ENCODE assay signal across 22 cellular contexts in genomic region chr5:1796371-1797108, GRCh38. TPM values are rescaled to one million over a fixed set of nuclear protein-coding genes. Genes with fewer than 3 reads are reported as not detected.
DNase-seq lines count a peak whose midpoint lies in the region; ATAC-seq lines count a peak whose summit lies in the region.
"Had no signal": no experiment of that assay in that cellular context is flagged by ENCODE, and none has a peak within 500 bp of the region (broad histone marks: within the 10 kb centered on the region; RNA-seq: fewer than 3 reads in every experiment).

No MANE protein-coding gene starts in this region.

- H3K27ac ChIP-seq in BLaER1 treated with 17β-estradiol and CSF1 and Interleukin-3, amounts not matched to agents 10 nM and 100 nM = peak overlapping the region in 1 of 11 experiments; percentile 7; a peak in 1 of 22 replicates
- H3K27ac ChIP-seq: breast epithelium, upper lobe of left lung had no signal

- no peak overlapping the region for H3K4me3 Mint-ChIP-seq in activated CD4-positive, alpha-beta T cell treated with anti-CD3 and anti-CD28 coated beads, Interleukin-2, amount 10 ng/mL, durations not matched to agents 7 days and 5 days
- peak overlapping the region; percentile 54 for H3K4me3 Mint-ChIP-seq in activated T-helper 1 cell treated with anti-CD3 and anti-CD28 coated beads, Interleukin-12 subunit alpha, Interleukin-12 subunit beta, Interleukin-2, Interleukin-4 antibody, amounts not matched to agents 30 ng/mL and 10 ng/mL and 1 ng/mL, durations not matched to agents 14 hours and 24 hours and 36 hours
- no peak overlapping the region for H3K4me3 Mint-ChIP-seq in natural killer cell treated with Interleukin-12 subunit alpha and Interleukin-12 subunit beta and Interleukin-15 and Interleukin-18, amount 100 ng/mL, for 72 hours

- H3K9ac ChIP-seq in BLaER1 treated with 17β-estradiol and CSF1 and Interleukin-3, amounts not matched to agents 10 nM and 100 nM = peak overlapping the region in 5 of 11 experiments; percentile 33 to 97 (median 54); a peak in 9 of 22 replicates

- H3K36me3 Mint-ChIP-seq in activated CD4-positive, alpha-beta T cell treated with anti-CD3 and anti-CD28 coated beads, Interleukin-2, amount 10 ng/mL, durations not matched to agents 7 days and 5 days (ENCODE audit: low read depth) = peaks cover 28% of the 10 kb centered on the region
- peaks cover 35% of the 10 kb centered on the region for H3K36me3 Mint-ChIP-seq in activated T-helper 1 cell treated with anti-CD3 and anti-CD28 coated beads, Interleukin-12 subunit alpha, Interleukin-12 subunit beta, Interleukin-2, Interleukin-4 antibody, amounts not matched to agents 30 ng/mL and 10 ng/mL and 1 ng/mL, durations not matched to agents 14 hours and 24 hours and 36 hours (ENCODE audit: low read depth)
- no peaks in the 10 kb centered on the region for H3K36me3 Mint-ChIP-seq in natural killer cell treated with Interleukin-12 subunit alpha and Interleukin-12 subunit beta and Interleukin-15 and Interleukin-18, amount 100 ng/mL, for 72 hours

- peak overlapping the region; percentile 68 for H3K27ac Mint-ChIP-seq in activated CD4-positive, alpha-beta T cell treated with anti-CD3 and anti-CD28 coated beads, Interleukin-2, amount 10 ng/mL, durations not matched to agents 7 days and 5 days
- H3K27ac Mint-ChIP-seq in activated T-helper 1 cell treated with anti-CD3 and anti-CD28 coated beads, Interleukin-12 subunit alpha, Interleukin-12 subunit beta, Interleukin-2, Interleukin-4 antibody, amounts not matched to agents 30 ng/mL and 10 ng/mL and 1 ng/mL, durations not matched to agents 14 hours and 24 hours and 36 hours = peak overlapping the region; percentile 70
- H3K27ac Mint-ChIP-seq in natural killer cell treated with Interleukin-12 subunit alpha and Interleukin-12 subunit beta and Interleukin-15 and Interleukin-18, amount 100 ng/mL, for 72 hours = no peak overlapping the region
- H3K27ac Mint-ChIP-seq: activated CD4-positive, alpha-beta T cell treated with anti-CD3 and anti-CD28 coated beads for 36 hours had no signal

- CTCF ChIA-PET in activated CD4-positive, alpha-beta T cell treated with anti-CD3 and anti-CD28 coated beads, Interleukin-2, amount 10 ng/mL, durations not matched to agents 7 days and 5 days (lab: Charles Lee) = no interaction called here

- peaks cover 2% of the 10 kb centered on the region for H3K9me3 Mint-ChIP-seq in activated CD4-positive, alpha-beta T cell treated with anti-CD3 and anti-CD28 coated beads, Interleukin-2, amount 10 ng/mL, durations not matched to agents 7 days and 5 days
- H3K9me3 Mint-ChIP-seq in activated T-helper 1 cell treated with anti-CD3 and anti-CD28 coated beads, Interleukin-12 subunit alpha, Interleukin-12 subunit beta, Interleukin-2, Interleukin-4 antibody, amounts not matched to agents 30 ng/mL and 10 ng/mL and 1 ng/mL, durations not matched to agents 14 hours and 24 hours and 36 hours = no peaks in the 10 kb centered on the region
- peaks cover 4% of the 10 kb centered on the region for H3K9me3 Mint-ChIP-seq in natural killer cell treated with Interleukin-12 subunit alpha and Interleukin-12 subunit beta and Interleukin-15 and Interleukin-18, amount 100 ng/mL, for 72 hours

- no peaks in the 10 kb centered on the region for H3K9me3 ChIP-seq in BLaER1 treated with 17β-estradiol and CSF1 and Interleukin-3, amounts not matched to agents 10 nM and 100 nM (replicated peaks in 1 of 11)
- H3K9me3 ChIP-seq: breast epithelium, upper lobe of left lung had no signal

- no peak for ATAC-seq in natural killer cell treated with Interleukin-12 subunit alpha and Interleukin-12 subunit beta and Interleukin-15 and Interleukin-18, amount 100 ng/mL, for 72 hours
- no peak for ATAC-seq in GM21737 (IDR thresholded peaks at IDR 0.05; ENCODE audit: unreplicated experiment)
- ATAC-seq in HG03571 (IDR thresholded peaks at IDR 0.05; ENCODE audit: unreplicated experiment) = no peak
- ATAC-seq: activated CD4-positive, alpha-beta T cell treated with anti-CD3 and anti-CD28 coated beads for 36 hours had no signal

- H3K36me3 ChIP-seq in BLaER1 treated with 17β-estradiol and CSF1 and Interleukin-3, amounts not matched to agents 10 nM and 100 nM = peaks cover 17 to 32% (median 28%) of the 10 kb centered on the region in 11 experiments
- H3K36me3 ChIP-seq: breast epithelium had no signal

- H3K4me2 ChIP-seq in BLaER1 treated with 17β-estradiol and CSF1 and Interleukin-3, amounts not matched to agents 10 nM and 100 nM = peak overlapping the region; percentile 83 to 100 (median 97); a peak in 18 of 22 replicates

- intact Hi-C loops in activated T-helper 1 cell treated with anti-CD3 and anti-CD28 coated beads, Interleukin-12 subunit alpha, Interleukin-12 subunit beta, Interleukin-2, Interleukin-4 antibody, amounts not matched to agents 30 ng/mL and 10 ng/mL and 1 ng/mL, durations not matched to agents 14 hours and 24 hours and 36 hours (cut with micrococcal nuclease) = loop anchor here (10.0 kb wide), 5 partner anchors 162 to 1322 kb away; partner anchors contain the start of genes BRD9, CLPTM1L and TRIP13

- peaks cover 12 to 48% (median 34%) of the 10 kb centered on the region in 11 experiments; a peak in 20 of 22 replicates for H4K20me1 ChIP-seq in BLaER1 treated with 17β-estradiol and CSF1 and Interleukin-3, amounts not matched to agents 10 nM and 100 nM

- POLR2A ChIA-PET in activated CD4-positive, alpha-beta T cell treated with anti-CD3 and anti-CD28 coated beads, Interleukin-2, amount 10 ng/mL, durations not matched to agents 7 days and 5 days (lab: Charles Lee) = no interaction called here

- H3K27me3 Mint-ChIP-seq in activated CD4-positive, alpha-beta T cell treated with anti-CD3 and anti-CD28 coated beads, Interleukin-2, amount 10 ng/mL, durations not matched to agents 7 days and 5 days = no peaks in the 10 kb centered on the region
- no peaks in the 10 kb centered on the region for H3K27me3 Mint-ChIP-seq in activated T-helper 1 cell treated with anti-CD3 and anti-CD28 coated beads, Interleukin-12 subunit alpha, Interleukin-12 subunit beta, Interleukin-2, Interleukin-4 antibody, amounts not matched to agents 30 ng/mL and 10 ng/mL and 1 ng/mL, durations not matched to agents 14 hours and 24 hours and 36 hours (ENCODE audit: insufficient read depth)
- no peaks in the 10 kb centered on the region for H3K27me3 Mint-ChIP-seq in natural killer cell treated with Interleukin-12 subunit alpha and Interleukin-12 subunit beta and Interleukin-15 and Interleukin-18, amount 100 ng/mL, for 72 hours
- H3K27me3 Mint-ChIP-seq: activated CD4-positive, alpha-beta T cell treated with anti-CD3 and anti-CD28 coated beads for 36 hours had no signal

- peaks cover 63 to 84% (median 81%) of the 10 kb centered on the region in 10 experiments for H3K4me1 ChIP-seq in BLaER1 treated with 17β-estradiol and CSF1 and Interleukin-3, amounts not matched to agents 10 nM and 100 nM

- peaks cover 64% of the 10 kb centered on the region for H3K4me1 Mint-ChIP-seq in activated CD4-positive, alpha-beta T cell treated with anti-CD3 and anti-CD28 coated beads, Interleukin-2, amount 10 ng/mL, durations not matched to agents 7 days and 5 days
- peaks cover 64% of the 10 kb centered on the region for H3K4me1 Mint-ChIP-seq in activated T-helper 1 cell treated with anti-CD3 and anti-CD28 coated beads, Interleukin-12 subunit alpha, Interleukin-12 subunit beta, Interleukin-2, Interleukin-4 antibody, amounts not matched to agents 30 ng/mL and 10 ng/mL and 1 ng/mL, durations not matched to agents 14 hours and 24 hours and 36 hours (ENCODE audit: low read depth)
- H3K4me1 Mint-ChIP-seq in natural killer cell treated with Interleukin-12 subunit alpha and Interleukin-12 subunit beta and Interleukin-15 and Interleukin-18, amount 100 ng/mL, for 72 hours (ENCODE audit: low read depth in 2 of 2) = peaks cover 30 to 41% of the 10 kb centered on the region in 2 donors

- DNase-seq in activated CD4-positive, alpha-beta T cell treated with anti-CD3 and anti-CD28 coated beads, Interleukin-2, amount 10 ng/mL, durations not matched to agents 7 days and 5 days = no peak
- no peak for DNase-seq in activated CD4-positive, alpha-beta T cell treated with anti-CD3 and anti-CD28 coated beads, Interleukin-2, amount 50 U/mL, for 1 hour
- DNase-seq in activated T-helper 1 cell treated with anti-CD3 and anti-CD28 coated beads, Interleukin-12 subunit alpha, Interleukin-12 subunit beta, Interleukin-2, Interleukin-4 antibody, amounts not matched to agents 30 ng/mL and 10 ng/mL and 1 ng/mL, durations not matched to agents 14 hours and 24 hours and 36 hours (ENCODE audit: low spot score) = no peak
- peak; percentile 54 for DNase-seq in natural killer cell treated with Interleukin-12 subunit alpha and Interleukin-12 subunit beta and Interleukin-15 and Interleukin-18, amount 100 ng/mL, for 72 hours (ENCODE audit: low spot score)
- DNase-seq in NCI-H774 (lab: John Stamatoyannopoulos, UW) = no peak
- DNase-seq: 8988T; activated CD4-positive, alpha-beta T cell treated with anti-CD3 and anti-CD28 coated beads for 36 hours; AML-193; Calu3; cortex of kidney; glutamatergic neuron; MG63; midbrain; NCI-H1436 treated with DMSO at 0.1 percent for 48 hours; NCI-H524; SHP77; stimulated activated CD4-positive, alpha-beta T cell treated with anti-CD3 and anti-CD28 coated beads, Interleukin-4, amount 100 ng/mL, for 24 hours had no signal

- H3K27me3 ChIP-seq in BLaER1 treated with 17β-estradiol and CSF1 and Interleukin-3, amounts not matched to agents 10 nM and 100 nM = no peaks in the 10 kb centered on the region
- H3K27me3 ChIP-seq: breast epithelium, MG63, upper lobe of left lung had no signal

- H3K4me3 ChIP-seq in BLaER1 treated with 17β-estradiol and CSF1 and Interleukin-3, amounts not matched to agents 10 nM and 100 nM = no peak overlapping the region
- H3K4me3 ChIP-seq: breast epithelium, MG63, upper lobe of left lung had no signal

RNA-seq across cellular contexts. Expression of gene MRPL36, which starts 3.1 kb away (rescaled TPM):
- total RNA-seq in activated CD4-positive, alpha-beta T cell treated with anti-CD3 and anti-CD28 coated beads, Interleukin-2, amount 10 ng/mL, durations not matched to agents 7 days and 5 days = 10 to 100 TPM; 41.5 to 46.9 TPM
- 109 and 118 TPM in 2 replicates for total RNA-seq in activated T-helper 1 cell treated with anti-CD3 and anti-CD28 coated beads, Interleukin-12 subunit alpha, Interleukin-12 subunit beta, Interleukin-2, Interleukin-4 antibody, amounts not matched to agents 30 ng/mL and 10 ng/mL and 1 ng/mL, durations not matched to agents 14 hours and 24 hours and 36 hours
- 10 to 100 TPM; 45.3 to 62.7 TPM for total RNA-seq in natural killer cell treated with Interleukin-12 subunit alpha and Interleukin-12 subunit beta and Interleukin-15 and Interleukin-18, amount 100 ng/mL, for 72 hours

RNA-seq across cellular contexts. Expression of gene NDUFS6, which starts 4.7 kb away (rescaled TPM):
- 10 to 100 TPM; 20.8 to 31.7 TPM for total RNA-seq in activated CD4-positive, alpha-beta T cell treated with anti-CD3 and anti-CD28 coated beads, Interleukin-2, amount 10 ng/mL, durations not matched to agents 7 days and 5 days
- 40.3 and 41.5 TPM in 2 replicates for total RNA-seq in activated T-helper 1 cell treated with anti-CD3 and anti-CD28 coated beads, Interleukin-12 subunit alpha, Interleukin-12 subunit beta, Interleukin-2, Interleukin-4 antibody, amounts not matched to agents 30 ng/mL and 10 ng/mL and 1 ng/mL, durations not matched to agents 14 hours and 24 hours and 36 hours
- total RNA-seq in natural killer cell treated with Interleukin-12 subunit alpha and Interleukin-12 subunit beta and Interleukin-15 and Interleukin-18, amount 100 ng/mL, for 72 hours = 10 to 100 TPM; 25.3 to 35.5 TPM

Comparison
In these comparisons a context has a peak if more than half of its experiments do, and no peak if none do; other contexts are left out.
1. H3K27ac Mint-ChIP-seq: peak in activated CD4-positive, alpha-beta T cell treated with anti-CD3 and anti-CD28 coated beads, Interleukin-2, amount 10 ng/mL, durations not matched to agents 7 days and 5 days (single experiment) and activated T-helper 1 cell treated with anti-CD3 and anti-CD28 coated beads, Interleukin-12 subunit alpha, Interleukin-12 subunit beta, Interleukin-2, Interleukin-4 antibody, amounts not matched to agents 30 ng/mL and 10 ng/mL and 1 ng/mL, durations not matched to agents 14 hours and 24 hours and 36 hours (single experiment); none in natural killer cell treated with Interleukin-12 subunit alpha and Interleukin-12 subunit beta and Interleukin-15 and Interleukin-18, amount 100 ng/mL, for 72 hours (0 of 2).